In genomic region chr12:52552681-52553195, GRCh38 we compare ENCODE assay signal across 31 cellular contexts. TPM values are rescaled to one million over a fixed set of nuclear protein-coding genes. Genes with fewer than 3 reads are reported as not detected.
"Had no signal": no experiment of that assay in that cellular context is flagged by ENCODE, and none has a peak within 500 bp of the region (broad histone marks: within the 10 kb centered on the region; RNA-seq: fewer than 3 reads in every experiment).

KRT71 (minus strand) TSS chr12:52553145; CDS start chr12:52553077, 68 bp downstream.

- H3K27ac Mint-ChIP-seq: nephron; stimulated activated memory B cell treated with anti-CD40 and anti-IgM and Interleukin-4, amounts not matched to agents 10 μg/mL and 1 μg/mL and 100 μg/mL, for 72 hours had no signal

- H3K4me3 Mint-ChIP-seq: naive thymus-derived CD8-positive, alpha-beta T cell; nephron; stimulated activated memory B cell treated with anti-CD40 and anti-IgM and Interleukin-4, amounts not matched to agents 10 μg/mL and 1 μg/mL and 100 μg/mL, for 72 hours; stimulated activated naive CD8-positive, alpha-beta T cell treated with anti-CD3 and anti-CD28 coated beads, Interleukin-15, amount 100 ng/mL, for 72 hours had no signal

- H3K9me3 ChIP-seq: heart right ventricle, left lung, lower lobe of right lung, pancreas, psoas muscle, right lobe of liver, testis, thyroid gland, transverse colon, uterus had no signal

- H3K36me3 Mint-ChIP-seq: naive thymus-derived CD8-positive, alpha-beta T cell; stimulated activated memory B cell treated with anti-CD40 and anti-IgM and Interleukin-4, amounts not matched to agents 10 μg/mL and 1 μg/mL and 100 μg/mL, for 72 hours had no signal

- H3K4me1 Mint-ChIP-seq: nephron; stimulated activated memory B cell treated with anti-CD40 and anti-IgM and Interleukin-4, amounts not matched to agents 10 μg/mL and 1 μg/mL and 100 μg/mL, for 72 hours; stimulated activated naive CD8-positive, alpha-beta T cell treated with anti-CD3 and anti-CD28 coated beads, Interleukin-15, amount 100 ng/mL, for 72 hours had no signal

- DNase-seq: hippocampal formation; kidney; left colon; left lung; lower lobe of right lung; mammary epithelial cell; mesenchymal stem cell; naive thymus-derived CD8-positive, alpha-beta T cell; right lobe of liver; stimulated activated CD4-positive, alpha-beta T cell treated with anti-CD3 and anti-CD28 coated beads, Interleukin-1b, Interleukin-23, amount 100 ng/mL, for 48 hours; stimulated activated CD4-positive, alpha-beta T cell treated with anti-CD3 and anti-CD28 coated beads, Interleukin-2, amount 100 ng/mL, for 48 hours; stimulated activated CD4-positive, alpha-beta T cell treated with anti-CD3 and anti-CD28 coated beads, Interleukin-4, amount 100 ng/mL, for 4 hours; stimulated activated CD8-positive, alpha-beta memory T cell treated with anti-CD3 and anti-CD28 coated beads, Interleukin-4, amount 100 ng/mL, for 48 hours; stimulated activated naive CD4-positive, alpha-beta T cell treated with Interleukin-2 at 50 U/mL for 16 hours; stimulated activated naive CD8-positive, alpha-beta T cell treated with anti-CD3 and anti-CD28 coated beads, Interleukin-15, amount 100 ng/mL, for 72 hours; transverse colon; uterus had no signal

- H3K4me1 ChIP-seq: left lung, lower lobe of right lung, pancreas, psoas muscle, right lobe of liver, testis, transverse colon, uterus had no signal

- H3K27me3 ChIP-seq: pancreas, right lobe of liver, testis, thyroid gland, uterus had no signal

- H3K36me3 ChIP-seq: heart right ventricle, left lung, lower lobe of right lung, pancreas, right lobe of liver, thyroid gland, transverse colon, uterus had no signal

- H3K4me3 ChIP-seq: heart right ventricle, left lung, lower lobe of right lung, pancreas, psoas muscle, right lobe of liver, smooth muscle cell, testis, thyroid gland, transverse colon, uterus had no signal

- ATAC-seq: left colon; left lung; lower lobe of right lung; naive thymus-derived CD8-positive, alpha-beta T cell; psoas muscle; right lobe of liver; stimulated activated memory B cell treated with anti-CD40 and anti-IgM and Interleukin-4, amounts not matched to agents 10 μg/mL and 1 μg/mL and 100 μg/mL, for 72 hours; stimulated activated naive CD8-positive, alpha-beta T cell treated with anti-CD3 and anti-CD28 coated beads, Interleukin-15, amount 100 ng/mL, for 72 hours had no signal

- H3K27ac ChIP-seq: heart right ventricle, left lung, lower lobe of right lung, pancreas, psoas muscle, right lobe of liver, testis, thyroid gland, transverse colon, uterus had no signal

- H3K4me2 ChIP-seq: smooth muscle cell had no signal

- H3K9me3 Mint-ChIP-seq: naive thymus-derived CD8-positive, alpha-beta T cell; nephron; stimulated activated memory B cell treated with anti-CD40 and anti-IgM and Interleukin-4, amounts not matched to agents 10 μg/mL and 1 μg/mL and 100 μg/mL, for 72 hours; stimulated activated naive CD8-positive, alpha-beta T cell treated with anti-CD3 and anti-CD28 coated beads, Interleukin-15, amount 100 ng/mL, for 72 hours had no signal

RNA-seq across cellular contexts. Expression of gene KRT71, which starts in this region (rescaled TPM):
- total RNA-seq: heart right ventricle; kidney; left colon; left lung; liver; lower lobe of right lung; mammary epithelial cell; mucosa of gallbladder; naive thymus-derived CD8-positive, alpha-beta T cell; osteoblast; pancreas; posterior vena cava; psoas muscle; right lobe of liver; skeletal muscle tissue; smooth muscle cell; thyroid gland; transverse colon; ureter; uterus had no signal
- polyA plus RNA-seq: heart right ventricle; liver; mammary epithelial cell; naive thymus-derived CD8-positive, alpha-beta T cell; pancreas; psoas muscle; smooth muscle cell had no signal
